Comparison of ENCODE assay signal across 8 cellular contexts in genomic region chr20:51404297-51405060, GRCh38.
DNase-seq lines count a peak whose midpoint lies in the region; ATAC-seq, FAIRE-seq and TF ChIP-seq lines count a peak whose summit lies in the region.

No MANE protein-coding gene starts in this region.

- no peak overlapping the region for H3K4ac ChIP-seq in trophoblast cell (ENCODE audit: low read depth, low read length)

- no CpG with 5 or more reads among the region's 10 CpGs for WGBS in trophoblast cell (ENCODE audit: extremely low coverage, insufficient coverage, insufficient read length)
- 87 to 94% (median 91%) methylated on average over 9 to 10 of the region's 10 CpGs for WGBS in psoas muscle, 3 donors

- no peak overlapping the region for H3K9ac ChIP-seq in trophoblast cell (ENCODE audit: low read length)

- no peak overlapping the region for H3K4me2 ChIP-seq in trophoblast cell (ENCODE audit: low read length)

- no peak overlapping the region for H2AFZ ChIP-seq in trophoblast cell (ENCODE audit: insufficient read depth, low read length, poor library complexity)

- H4K12ac ChIP-seq in trophoblast cell (ENCODE audit: low read depth, low read length): no peak overlapping the region

- H2BK5ac ChIP-seq in trophoblast cell (ENCODE audit: low read depth, low read length, poor library complexity): peak overlapping the region; percentile 11

- H3K27me3 ChIP-seq in trophoblast cell (ENCODE audit: insufficient read depth, low read length): no peaks in the 10 kb centered on the region
- H3K27me3 ChIP-seq in psoas muscle (ENCODE audit: insufficient read depth in 3 of 3, low read length in 2 of 3): no peaks in the 10 kb centered on the region

- H3K27ac ChIP-seq in HEK293 (ENCODE audit: extremely low read depth, low read depth, low read length) (no peak overlapping the region), trophoblast cell (ENCODE audit: low read depth, low read length) (peak overlapping the region; percentile 6), psoas muscle (no peak overlapping the region)

- H2BK120ac ChIP-seq in trophoblast cell (ENCODE audit: insufficient read depth, low read length, poor library complexity): peak overlapping the region; percentile 1

- TF ChIP-seq POLR2A in GM12892 (IDR thresholded peaks at IDR 0.05; ENCODE audit: low read depth, low read length): peak; percentile 38; the same call in 1 of the 2 replicates

- POLR2A ChIA-PET in HEK293 (lab: Yijun Ruan, JAX): no interaction called here

- intact Hi-C loops in psoas muscle (cut with DNase I): no loop called here

- H3K79me2 ChIP-seq in trophoblast cell (ENCODE audit: control insufficient read depth, insufficient read depth, low read length, poor library complexity): no peaks in the 10 kb centered on the region

- no peak overlapping the region for H4K8ac ChIP-seq in trophoblast cell (ENCODE audit: low read depth, low read length)

- H3K14ac ChIP-seq in trophoblast cell (ENCODE audit: low read length): peak overlapping the region; percentile 16

- DNase-seq in GM12892 (ENCODE audit: insufficient read length) (peak; percentile 79), NOMO-1 treated with DMSO at 0.1 percent for 48 hours (lab: John Stamatoyannopoulos, UW; ENCODE audit: unreplicated experiment) (peak; percentile 71), trophoblast cell (no peak), NCI-H774 (lab: John Stamatoyannopoulos, UW) (no peak), SKM-1 (lab: John Stamatoyannopoulos, UW; ENCODE audit: unreplicated experiment) (no peak), psoas muscle (no peak)
- peak; percentile 88 for DNase-seq in activated effector memory CD4-positive, alpha-beta T cell treated with Interleukin-2 at 50 U/mL for 16 hours

- H3K23ac ChIP-seq in trophoblast cell (ENCODE audit: low read length): no peak overlapping the region

- H3K4me3 ChIP-seq in HEK293 (ENCODE audit: low read depth, low read length): no peak overlapping the region
- H3K4me3 ChIP-seq in trophoblast cell (ENCODE audit: low read depth, low read length): no peak overlapping the region
- H3K4me3 ChIP-seq in psoas muscle: no peak overlapping the region

- H3K79me1 ChIP-seq in trophoblast cell (ENCODE audit: low read length): peaks cover 18% of the 10 kb centered on the region

- H3K36me3 ChIP-seq in HEK293 (ENCODE audit: control insufficient read depth in 2 of 2, insufficient read depth in 1 of 2, low read length in 2 of 2): no peaks in the 10 kb centered on the region
- H3K36me3 ChIP-seq in trophoblast cell (ENCODE audit: control insufficient read depth in 1 of 2, insufficient read depth in 2 of 2, low read length in 2 of 2): peaks cover 2 to 6% of the 10 kb centered on the region in 2 experiments
- H3K36me3 ChIP-seq in psoas muscle (ENCODE audit: insufficient read depth in 1 of 2, low read depth in 1 of 2): no peaks in the 10 kb centered on the region

- TF ChIP-seq CTCF in HEK293 (tag by site-specific recombination; IDR thresholded peaks at IDR 0.05): no peak
- TF ChIP-seq CTCF in psoas muscle (IDR thresholded peaks at IDR 0.05): no peak

- H2BK12ac ChIP-seq in trophoblast cell (ENCODE audit: low read length): no peak overlapping the region

- no peak for ATAC-seq in psoas muscle

- H4K91ac ChIP-seq in trophoblast cell (ENCODE audit: low read depth, low read length): peak overlapping the region; percentile 69

- H3K4me1 ChIP-seq in HEK293 (ENCODE audit: control insufficient read depth, insufficient read depth, low read length): no peaks in the 10 kb centered on the region
- H3K4me1 ChIP-seq in trophoblast cell (ENCODE audit: control insufficient read depth in 1 of 2, insufficient read depth in 2 of 2, low read length in 2 of 2): peaks cover 3 to 12% of the 10 kb centered on the region in 2 experiments
- H3K4me1 ChIP-seq in psoas muscle: no peaks in the 10 kb centered on the region

- CTCF ChIA-PET in HEK293 (lab: Yijun Ruan, JAX): interaction anchor here (0.7 kb wide), 1 partner anchor 52 kb away, joined by 3 read pairs; no protein-coding TSS in a partner anchor

- H3K18ac ChIP-seq in trophoblast cell (ENCODE audit: low read length): peak overlapping the region; percentile 12

- H3K9me3 ChIP-seq in HEK293 (ENCODE audit: control insufficient read depth, insufficient read depth, low read depth, low read length) (no peaks in the 10 kb centered on the region), trophoblast cell (ENCODE audit: insufficient read depth, low read depth, low read length) (peaks cover 1% of the 10 kb centered on the region), psoas muscle (peaks cover 3% of the 10 kb centered on the region)

- peak; percentile 92 for FAIRE-seq in GM12892 (lab: Jason Lieb, UNC)

- no peak overlapping the region for H2AK5ac ChIP-seq in trophoblast cell (ENCODE audit: low read length)

TF ChIP-seq in HEK293, 187 proteins besides CTCF, POLR2A, EP300 and RAD21:
- TF ChIP-seq ZIC2 (tag by site-specific recombination; IDR thresholded peaks at IDR 0.05) (peak; percentile 27; the same call in 1 of the 2 replicates), SCRT2 (tag by site-specific recombination; IDR thresholded peaks at IDR 0.05) (no peak)
TF ChIP-seq in HEK293: peak in this region for 1.

Comparison
In these comparisons a context has a peak if more than half of its experiments do, and no peak if none do; other contexts are left out.
1. DNase-seq: peak in GM12892 (single experiment), NOMO-1 treated with DMSO at 0.1 percent for 48 hours (single experiment) and activated effector memory CD4-positive, alpha-beta T cell treated with Interleukin-2 at 50 U/mL for 16 hours (single experiment); none in trophoblast cell (0 of 2), NCI-H774 (single experiment), SKM-1 (single experiment) and psoas muscle (0 of 2).